ENCODE assay signal across 8 cellular contexts in genomic region chr17:7932949-7933348, GRCh38. TPM values are rescaled to one million over a fixed set of nuclear protein-coding genes. Genes with fewer than 3 reads are reported as not detected.
DNase-seq lines count a peak whose midpoint lies in the region; TF ChIP-seq lines count a peak whose summit lies in the region.

No MANE protein-coding gene starts in this region.

- no peak overlapping the region for H4K91ac ChIP-seq in trophoblast cell (ENCODE audit: low read depth, low read length)

- H3K4me3 ChIP-seq in MM.1S (ENCODE audit: low read length) (peak overlapping the region; percentile 93), trophoblast cell (ENCODE audit: low read depth, low read length) (peak overlapping the region; percentile 91)

- H3K9me3 Mint-ChIP-seq in activated T-cell treated with anti-CD3 and anti-CD28 coated beads, Interleukin-2, amount 50 U/mL, for 24 hours, result no peaks in the 10 kb centered on the region

- no peak overlapping the region for H3K23ac ChIP-seq in trophoblast cell (ENCODE audit: low read length)

- no peak overlapping the region for H2BK5ac ChIP-seq in trophoblast cell (ENCODE audit: low read depth, low read length, poor library complexity)

- peak overlapping the region; percentile 90; the same call in 1 of the 2 replicates for H2AFZ ChIP-seq in MM.1S (ENCODE audit: low read length)
- H2AFZ ChIP-seq in trophoblast cell (ENCODE audit: insufficient read depth, low read length, poor library complexity), result no peak overlapping the region

- TF ChIP-seq CTCF in MM.1S (IDR thresholded peaks at IDR 0.05; ENCODE audit: low read length), result no peak

- peaks cover 75% of the 10 kb centered on the region for H3K36me3 Mint-ChIP-seq in activated T-cell treated with anti-CD3 and anti-CD28 coated beads, Interleukin-2, amount 50 U/mL, for 24 hours (ENCODE audit: low read depth)

- H3K79me2 ChIP-seq in MM.1S (ENCODE audit: low read length) (peaks cover 23% of the 10 kb centered on the region), trophoblast cell (ENCODE audit: control insufficient read depth, insufficient read depth, low read length, poor library complexity) (peaks cover 7% of the 10 kb centered on the region)

- peak overlapping the region; percentile 98 for H3K27ac Mint-ChIP-seq in activated T-cell treated with anti-CD3 and anti-CD28 coated beads, Interleukin-2, amount 50 U/mL, for 24 hours

- no peak overlapping the region for H2BK120ac ChIP-seq in trophoblast cell (ENCODE audit: insufficient read depth, low read length, poor library complexity)

- no peaks in the 10 kb centered on the region for H3K27me3 Mint-ChIP-seq in activated T-cell treated with anti-CD3 and anti-CD28 coated beads, Interleukin-2, amount 50 U/mL, for 24 hours

- peaks cover 9% of the 10 kb centered on the region for H3K79me1 ChIP-seq in trophoblast cell (ENCODE audit: low read length)

- H3K36me3 ChIP-seq in MM.1S (replicated peaks; ENCODE audit: insufficient read depth, low read length), result no peaks in the 10 kb centered on the region
- peaks cover 17 to 21% of the 10 kb centered on the region in 2 experiments for H3K36me3 ChIP-seq in trophoblast cell (ENCODE audit: control insufficient read depth in 1 of 2, insufficient read depth in 2 of 2, low read length in 2 of 2)

- no peaks in the 10 kb centered on the region for H3K9me3 ChIP-seq in MM.1S (replicated peaks; ENCODE audit: insufficient read depth, low read length)
- peaks cover 4% of the 10 kb centered on the region for H3K9me3 ChIP-seq in trophoblast cell (ENCODE audit: insufficient read depth, low read depth, low read length)

- peak overlapping the region; percentile 95 for H4K8ac ChIP-seq in trophoblast cell (ENCODE audit: low read depth, low read length)

- H3K4me2 ChIP-seq in MM.1S (ENCODE audit: low read depth, low read length) (peak overlapping the region; percentile 89), trophoblast cell (ENCODE audit: low read length) (peak overlapping the region; percentile 68)

- no CpG with 5 or more reads among the region's 16 CpGs for WGBS in trophoblast cell (ENCODE audit: extremely low coverage, insufficient coverage, insufficient read length)

- peak overlapping the region; percentile 94 for H3K4me3 Mint-ChIP-seq in activated T-cell treated with anti-CD3 and anti-CD28 coated beads, Interleukin-2, amount 50 U/mL, for 24 hours

- H3K4me1 ChIP-seq in MM.1S (ENCODE audit: low read length) (peaks cover 11% of the 10 kb centered on the region), trophoblast cell (ENCODE audit: control insufficient read depth in 1 of 2, insufficient read depth in 2 of 2, low read length in 2 of 2) (peaks cover 10 to 13% of the 10 kb centered on the region in 2 experiments)

- H3K27me3 ChIP-seq in MM.1S (replicated peaks; ENCODE audit: insufficient read depth, low read length) (no peaks in the 10 kb centered on the region), trophoblast cell (ENCODE audit: insufficient read depth, low read length) (peaks cover 8% of the 10 kb centered on the region)

- peak overlapping the region; percentile 98 for H3K18ac ChIP-seq in trophoblast cell (ENCODE audit: low read length)

- H3K27ac ChIP-seq in MM.1S (ENCODE audit: low read length) (no peak overlapping the region), trophoblast cell (ENCODE audit: low read depth, low read length) (no peak overlapping the region)

- no peaks in the 10 kb centered on the region for H4K20me1 ChIP-seq in MM.1S (ENCODE audit: insufficient read depth, low read length)

- H3K9ac ChIP-seq in MM.1S (ENCODE audit: low read length) (peak overlapping the region; percentile 83; the same call in 1 of the 2 replicates), trophoblast cell (ENCODE audit: low read length) (no peak overlapping the region)

- H3K14ac ChIP-seq in trophoblast cell (ENCODE audit: low read length), result peak overlapping the region; percentile 96

- H3K4ac ChIP-seq in trophoblast cell (ENCODE audit: low read depth, low read length), result peak overlapping the region; percentile 84

- H4K12ac ChIP-seq in trophoblast cell (ENCODE audit: low read depth, low read length), result peak overlapping the region; percentile 88

- H2BK12ac ChIP-seq in trophoblast cell (ENCODE audit: low read length), result no peak overlapping the region

- no peaks in the 10 kb centered on the region for H3F3A ChIP-seq in MM.1S (ENCODE audit: insufficient read depth, low read length)

- no peaks in the 10 kb centered on the region for H3K9me2 ChIP-seq in MM.1S (replicated peaks; ENCODE audit: insufficient read depth, low read length)

- no peak overlapping the region for H2AK5ac ChIP-seq in trophoblast cell (ENCODE audit: low read length)

- peaks cover 52% of the 10 kb centered on the region for H3K4me1 Mint-ChIP-seq in activated T-cell treated with anti-CD3 and anti-CD28 coated beads, Interleukin-2, amount 50 U/mL, for 24 hours (ENCODE audit: low read depth)

- DNase-seq in NCI-H82 (lab: John Stamatoyannopoulos, UW) (peak; percentile 71), NCI-H82 treated with DMSO at 0.1 percent for 48 hours (lab: John Stamatoyannopoulos, UW; ENCODE audit: unreplicated experiment) (no peak), MM.1S (no peak), germinal center (ENCODE audit: low spot score) (peak; percentile 51), trophoblast cell (peak; percentile 59 to 66), DMS153 (lab: John Stamatoyannopoulos, UW) (no peak), OCI-M2 (lab: John Stamatoyannopoulos, UW; ENCODE audit: unreplicated experiment) (no peak)
- DNase-seq in activated T-cell treated with anti-CD3 and anti-CD28 coated beads, Interleukin-2, amount 50 U/mL, for 24 hours, result peak; percentile 47

RNA-seq across cellular contexts. Expression of gene CNTROB, which starts 0.9 kb away (rescaled TPM):
- 26.7 and 26.8 TPM in 2 replicates for polyA plus RNA-seq in trophoblast cell (2013)

RNA-seq across cellular contexts. Expression of gene TRAPPC1, which starts 1.2 kb away (rescaled TPM):
- 179 and 180 TPM in 2 replicates for polyA plus RNA-seq in trophoblast cell (2013)

RNA-seq across cellular contexts. Expression of gene KCNAB3, which starts 3.3 kb away (rescaled TPM):
- polyA plus RNA-seq in trophoblast cell (2013), result 0.86 and 1.0 TPM in 2 replicates

RNA-seq across cellular contexts. Expression of gene RNF227, which starts 16.9 kb away (rescaled TPM):
- 0.31 and 0.32 TPM in 2 replicates for polyA plus RNA-seq in trophoblast cell (2013)

RNA-seq across cellular contexts. Expression of gene CHD3, which starts 44.4 kb away (rescaled TPM):
- 38.1 and 38.8 TPM in 2 replicates for polyA plus RNA-seq in trophoblast cell (2013)

Comparison
In these comparisons a context has a peak if more than half of its experiments do, and no peak if none do; other contexts are left out.
1. DNase-seq: peak in NCI-H82 (single experiment), activated T-cell treated with anti-CD3 and anti-CD28 coated beads, Interleukin-2, amount 50 U/mL, for 24 hours (single experiment), germinal center (single experiment) and trophoblast cell (2 of 2); none in NCI-H82 treated with DMSO at 0.1 percent for 48 hours (single experiment), MM.1S (single experiment), DMS153 (single experiment) and OCI-M2 (single experiment).